Comparison of ENCODE assay signal across 24 cellular contexts in genomic region chr6:166436195-166437139, GRCh38. TPM values are rescaled to one million over a fixed set of nuclear protein-coding genes. Genes with fewer than 3 reads are reported as not detected.
DNase-seq lines count a peak whose midpoint lies in the region; ATAC-seq and TF ChIP-seq lines count a peak whose summit lies in the region.
"Had no signal": no experiment of that assay in that cellular context is flagged by ENCODE, and none has a peak within 500 bp of the region (broad histone marks: within the 10 kb centered on the region; RNA-seq: fewer than 3 reads in every experiment).

No MANE protein-coding gene starts in this region.

- H3K36me3 Mint-ChIP-seq in CD4-positive, CD25-positive, alpha-beta regulatory T cell, result peaks cover 5% of the 10 kb centered on the region
- H3K36me3 Mint-ChIP-seq in CD8-positive, alpha-beta memory T cell, result no peaks in the 10 kb centered on the region
- no peaks in the 10 kb centered on the region for H3K36me3 Mint-ChIP-seq in dendritic cell treated with granulocyte-macrophage colony-stimulating factor and Interleukin-4, amounts not matched to agents 40 ng/mL and 50 ng/mL, for 4 days (ENCODE audit: low read depth)
- H3K36me3 Mint-ChIP-seq in nephron progenitor cell (ENCODE audit: low read depth), result peaks cover 17% of the 10 kb centered on the region
- H3K36me3 Mint-ChIP-seq: activated naive CD4-positive, alpha-beta T cell treated with anti-CD3 and anti-CD28 coated beads, Interleukin-2, amount 50 U/mL, for 72 hours had no signal

- intact Hi-C loops in dendritic cell treated with granulocyte-macrophage colony-stimulating factor and Interleukin-4, amounts not matched to agents 40 ng/mL and 50 ng/mL, for 4 days (cut with micrococcal nuclease), result no loop called here

- CTCF ChIA-PET in CD8-positive, alpha-beta memory T cell (lab: Charles Lee), result interaction anchor here (0.8 to 2.7 kb wide), 18 partner anchors 9 to 553 kb away, joined by 3 to 11 read pairs (median 6); no protein-coding TSS in a partner anchor

- no peak for ATAC-seq in CD4-positive, CD25-positive, alpha-beta regulatory T cell (ENCODE audit: low read depth in 2 of 2)

- no peaks in the 10 kb centered on the region for H3K36me3 ChIP-seq in CD4-positive, CD25-positive, alpha-beta regulatory T cell (ENCODE audit: control insufficient read depth, insufficient read depth, low read length)
- H3K36me3 ChIP-seq in CD8-positive, alpha-beta memory T cell (ENCODE audit: insufficient read depth, low read length), result no peaks in the 10 kb centered on the region
- H3K36me3 ChIP-seq: WERI-Rb-1 had no signal

- H3K9me3 Mint-ChIP-seq in CD4-positive, CD25-positive, alpha-beta regulatory T cell, result peaks cover 0 to 1% (median 0%) of the 10 kb centered on the region in 7 donors
- H3K9me3 Mint-ChIP-seq in CD8-positive, alpha-beta memory T cell, result no peaks in the 10 kb centered on the region
- H3K9me3 Mint-ChIP-seq in dendritic cell treated with granulocyte-macrophage colony-stimulating factor and Interleukin-4, amounts not matched to agents 40 ng/mL and 50 ng/mL, for 4 days, result no peaks in the 10 kb centered on the region
- no peaks in the 10 kb centered on the region for H3K9me3 Mint-ChIP-seq in nephron progenitor cell
- H3K9me3 Mint-ChIP-seq: activated naive CD4-positive, alpha-beta T cell treated with anti-CD3 and anti-CD28 coated beads, Interleukin-2, amount 50 U/mL, for 72 hours; activated T-helper 2 cell treated with anti-CD3 and anti-CD28 coated beads, Interferon-gamma antibody, Interleukin-2, Interleukin-4, amounts not matched to agents 10 μg/mL and 5 μg/mL and 100 μg/mL, durations not matched to agents 14 hours and 24 hours and 36 hours; endodermal cell; mesothelial cell of epicardium; naive B cell had no signal

- H3K4me1 Mint-ChIP-seq in CD4-positive, CD25-positive, alpha-beta regulatory T cell, result peaks cover 7 to 21% (median 11%) of the 10 kb centered on the region in 4 donors
- peaks cover 28 to 43% (median 32%) of the 10 kb centered on the region in 3 donors for H3K4me1 Mint-ChIP-seq in CD8-positive, alpha-beta memory T cell
- peaks cover 12% of the 10 kb centered on the region for H3K4me1 Mint-ChIP-seq in dendritic cell treated with granulocyte-macrophage colony-stimulating factor and Interleukin-4, amounts not matched to agents 40 ng/mL and 50 ng/mL, for 4 days (ENCODE audit: low read depth)
- peaks cover 38% of the 10 kb centered on the region for H3K4me1 Mint-ChIP-seq in nephron progenitor cell
- H3K4me1 Mint-ChIP-seq: mesothelial cell of epicardium had no signal

- H3K9me3 ChIP-seq in CD4-positive, CD25-positive, alpha-beta regulatory T cell (ENCODE audit: control insufficient read depth in 2 of 2, low read length in 2 of 2), result no peaks in the 10 kb centered on the region
- H3K9me3 ChIP-seq in CD8-positive, alpha-beta memory T cell (ENCODE audit: low read length), result no peaks in the 10 kb centered on the region
- H3K9me3 ChIP-seq: psoas muscle, sigmoid colon had no signal

- DNase-seq in CD4-positive, CD25-positive, alpha-beta regulatory T cell, result no peak
- DNase-seq in CD8-positive, alpha-beta memory T cell, result no peak
- no peak for DNase-seq in nephron progenitor cell
- no peak for DNase-seq in cerebellar cortex (ENCODE audit: low spot score)
- no peak for DNase-seq in NCI-H1694 (lab: John Stamatoyannopoulos, UW)
- no peak for DNase-seq in HPDE6-E6E7 (ENCODE audit: extremely low spot score)
- DNase-seq: anterior cingulate cortex; cortex of kidney; endodermal cell; naive B cell; NCI-H1048; NCI-H1694 treated with DMSO at 0.1 percent for 48 hours; psoas muscle; SIG-M5; sigmoid colon; stimulated activated CD4-positive, alpha-beta T cell treated with anti-CD3 and anti-CD28 coated beads, Interleukin-12 subunit alpha, Interleukin-12 subunit beta, amount 100 ng/mL, for 4 hours; stimulated activated CD4-positive, alpha-beta T cell treated with anti-CD3 and anti-CD28 coated beads, Interleukin-2, amount 100 ng/mL, for 48 hours; trophoblast cell; WERI-Rb-1 had no signal

- no peak for TF ChIP-seq CTCF in nephron progenitor cell (IDR thresholded peaks at IDR 0.05)

- H3K4me3 Mint-ChIP-seq in CD4-positive, CD25-positive, alpha-beta regulatory T cell, result peak overlapping the region in 1 of 4 donors; percentile 32
- H3K4me3 Mint-ChIP-seq in CD8-positive, alpha-beta memory T cell, result peak overlapping the region in 5 of 7 donors; percentile 54 to 70 (median 56)
- no peak overlapping the region for H3K4me3 Mint-ChIP-seq in dendritic cell treated with granulocyte-macrophage colony-stimulating factor and Interleukin-4, amounts not matched to agents 40 ng/mL and 50 ng/mL, for 4 days
- no peak overlapping the region for H3K4me3 Mint-ChIP-seq in nephron progenitor cell
- H3K4me3 Mint-ChIP-seq: endodermal cell, mesothelial cell of epicardium had no signal

- no peaks in the 10 kb centered on the region for H3K27me3 Mint-ChIP-seq in CD4-positive, CD25-positive, alpha-beta regulatory T cell
- H3K27me3 Mint-ChIP-seq in CD8-positive, alpha-beta memory T cell, result peaks cover under 1 to 4% of the 10 kb centered on the region in 2 donors
- peaks cover 29% of the 10 kb centered on the region for H3K27me3 Mint-ChIP-seq in dendritic cell treated with granulocyte-macrophage colony-stimulating factor and Interleukin-4, amounts not matched to agents 40 ng/mL and 50 ng/mL, for 4 days
- H3K27me3 Mint-ChIP-seq in nephron progenitor cell (ENCODE audit: low read depth, poor library complexity), result no peaks in the 10 kb centered on the region

- no peak overlapping the region for H3K27ac ChIP-seq in CD4-positive, CD25-positive, alpha-beta regulatory T cell (ENCODE audit: insufficient read depth, low read length, poor library complexity, severe bottlenecking)
- H3K27ac ChIP-seq in CD8-positive, alpha-beta memory T cell (ENCODE audit: low read depth, low read length), result no peak overlapping the region
- H3K27ac ChIP-seq: GM23248, psoas muscle, sigmoid colon, WERI-Rb-1 had no signal

- peak overlapping the region in 2 of 3 donors; percentile 89 to 90 for H3K27ac Mint-ChIP-seq in CD4-positive, CD25-positive, alpha-beta regulatory T cell
- H3K27ac Mint-ChIP-seq in CD8-positive, alpha-beta memory T cell, result peak overlapping the region; percentile 2 to 90 (median 83)
- peak overlapping the region; percentile 9 for H3K27ac Mint-ChIP-seq in dendritic cell treated with granulocyte-macrophage colony-stimulating factor and Interleukin-4, amounts not matched to agents 40 ng/mL and 50 ng/mL, for 4 days
- H3K27ac Mint-ChIP-seq in nephron progenitor cell, result peak overlapping the region; percentile 95
- H3K27ac Mint-ChIP-seq: activated T-helper 2 cell treated with anti-CD3 and anti-CD28 coated beads, Interferon-gamma antibody, Interleukin-2, Interleukin-4, amounts not matched to agents 10 μg/mL and 5 μg/mL and 100 μg/mL, durations not matched to agents 14 hours and 24 hours and 36 hours; endodermal cell; mesothelial cell of epicardium had no signal

- H3K27me3 ChIP-seq in CD4-positive, CD25-positive, alpha-beta regulatory T cell (ENCODE audit: control insufficient read depth, insufficient read depth, low read length), result no peaks in the 10 kb centered on the region
- H3K27me3 ChIP-seq in CD8-positive, alpha-beta memory T cell (ENCODE audit: insufficient read depth, low read length, poor library complexity, severe bottlenecking), result no peaks in the 10 kb centered on the region
- H3K27me3 ChIP-seq: sigmoid colon had no signal

- POLR2A ChIA-PET in CD8-positive, alpha-beta memory T cell (lab: Charles Lee), result interaction anchor here (0.9 to 1.0 kb wide), 3 partner anchors 19 to 52 kb away, joined by 3 read pairs; no protein-coding TSS in a partner anchor

- H3K4me3 ChIP-seq in CD4-positive, CD25-positive, alpha-beta regulatory T cell (ENCODE audit: low read depth, low read length), result no peak overlapping the region
- no peak overlapping the region for H3K4me3 ChIP-seq in CD8-positive, alpha-beta memory T cell (ENCODE audit: low read length)
- H3K4me3 ChIP-seq: GM23248, psoas muscle, sigmoid colon had no signal

- H3K4me1 ChIP-seq in CD4-positive, CD25-positive, alpha-beta regulatory T cell (ENCODE audit: control insufficient read depth, insufficient read depth, low read length, poor library complexity, severe bottlenecking), result peaks cover 12% of the 10 kb centered on the region
- peaks cover 16% of the 10 kb centered on the region for H3K4me1 ChIP-seq in CD8-positive, alpha-beta memory T cell (ENCODE audit: insufficient read depth, low read length)
- H3K4me1 ChIP-seq: psoas muscle, sigmoid colon had no signal

RNA-seq across cellular contexts. Expression of gene MPC1, which starts 53.7 kb away (rescaled TPM):
- 25.7 TPM for total RNA-seq in CD4-positive, CD25-positive, alpha-beta regulatory T cell
- polyA plus RNA-seq in CD4-positive, CD25-positive, alpha-beta regulatory T cell, result 10 to 100 TPM; 70.2 to 92.1 (median 79.2) TPM
- 10 to 100 TPM; 36.3 to 39.3 TPM for total RNA-seq in CD8-positive, alpha-beta memory T cell
- 62.1 TPM for polyA plus RNA-seq in CD8-positive, alpha-beta memory T cell

Comparison
In these comparisons a context has a peak if more than half of its experiments do, and no peak if none do; other contexts are left out.
1. H3K27ac Mint-ChIP-seq: peak in every context shown above with its lines; median percentile 95 in nephron progenitor cell; 90 in CD4-positive, CD25-positive, alpha-beta regulatory T cell; 83 in CD8-positive, alpha-beta memory T cell; 9 in dendritic cell treated with granulocyte-macrophage colony-stimulating factor and Interleukin-4, amounts not matched to agents 40 ng/mL and 50 ng/mL, for 4 days.
2. H3K4me3 Mint-ChIP-seq: peak in CD8-positive, alpha-beta memory T cell (5 of 7); none in dendritic cell treated with granulocyte-macrophage colony-stimulating factor and Interleukin-4, amounts not matched to agents 40 ng/mL and 50 ng/mL, for 4 days (single experiment) and nephron progenitor cell (single experiment).